1 cellular context compared by ENCODE assay signal in the genomic region with DNA sequence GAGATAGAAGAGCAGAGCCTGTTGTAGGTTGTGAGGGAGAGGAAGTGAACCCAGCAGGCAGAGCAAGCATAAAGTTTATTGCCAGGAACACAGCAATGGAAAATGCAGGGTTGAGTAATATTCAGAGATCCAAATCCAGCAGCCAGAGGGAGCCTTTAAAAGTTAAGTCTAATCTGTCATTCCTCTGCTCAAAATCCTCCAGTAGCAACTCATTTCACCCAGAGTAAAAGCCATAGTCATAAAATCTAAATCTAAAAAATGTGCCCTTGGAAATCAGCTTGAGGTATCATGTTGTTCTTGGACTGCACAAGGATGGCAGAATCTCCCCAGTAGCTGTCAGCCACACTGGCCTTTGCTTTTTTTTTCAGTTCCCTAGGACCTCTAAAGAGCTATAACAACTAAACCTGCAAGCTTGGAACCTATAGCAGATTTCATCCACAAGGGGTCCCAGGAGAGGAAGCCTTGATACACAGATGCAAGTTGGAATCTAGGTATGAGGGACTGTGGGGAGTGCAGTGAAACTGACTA.
TF ChIP-seq lines count a peak whose summit lies in the region.

No MANE protein-coding gene starts in this region.

TF ChIP-seq in HepG2, 621 proteins besides CTCF, POLR2A, EP300 and RAD21 (continued from another document and continues in another):
- TF ChIP-seq, protein P1, sequence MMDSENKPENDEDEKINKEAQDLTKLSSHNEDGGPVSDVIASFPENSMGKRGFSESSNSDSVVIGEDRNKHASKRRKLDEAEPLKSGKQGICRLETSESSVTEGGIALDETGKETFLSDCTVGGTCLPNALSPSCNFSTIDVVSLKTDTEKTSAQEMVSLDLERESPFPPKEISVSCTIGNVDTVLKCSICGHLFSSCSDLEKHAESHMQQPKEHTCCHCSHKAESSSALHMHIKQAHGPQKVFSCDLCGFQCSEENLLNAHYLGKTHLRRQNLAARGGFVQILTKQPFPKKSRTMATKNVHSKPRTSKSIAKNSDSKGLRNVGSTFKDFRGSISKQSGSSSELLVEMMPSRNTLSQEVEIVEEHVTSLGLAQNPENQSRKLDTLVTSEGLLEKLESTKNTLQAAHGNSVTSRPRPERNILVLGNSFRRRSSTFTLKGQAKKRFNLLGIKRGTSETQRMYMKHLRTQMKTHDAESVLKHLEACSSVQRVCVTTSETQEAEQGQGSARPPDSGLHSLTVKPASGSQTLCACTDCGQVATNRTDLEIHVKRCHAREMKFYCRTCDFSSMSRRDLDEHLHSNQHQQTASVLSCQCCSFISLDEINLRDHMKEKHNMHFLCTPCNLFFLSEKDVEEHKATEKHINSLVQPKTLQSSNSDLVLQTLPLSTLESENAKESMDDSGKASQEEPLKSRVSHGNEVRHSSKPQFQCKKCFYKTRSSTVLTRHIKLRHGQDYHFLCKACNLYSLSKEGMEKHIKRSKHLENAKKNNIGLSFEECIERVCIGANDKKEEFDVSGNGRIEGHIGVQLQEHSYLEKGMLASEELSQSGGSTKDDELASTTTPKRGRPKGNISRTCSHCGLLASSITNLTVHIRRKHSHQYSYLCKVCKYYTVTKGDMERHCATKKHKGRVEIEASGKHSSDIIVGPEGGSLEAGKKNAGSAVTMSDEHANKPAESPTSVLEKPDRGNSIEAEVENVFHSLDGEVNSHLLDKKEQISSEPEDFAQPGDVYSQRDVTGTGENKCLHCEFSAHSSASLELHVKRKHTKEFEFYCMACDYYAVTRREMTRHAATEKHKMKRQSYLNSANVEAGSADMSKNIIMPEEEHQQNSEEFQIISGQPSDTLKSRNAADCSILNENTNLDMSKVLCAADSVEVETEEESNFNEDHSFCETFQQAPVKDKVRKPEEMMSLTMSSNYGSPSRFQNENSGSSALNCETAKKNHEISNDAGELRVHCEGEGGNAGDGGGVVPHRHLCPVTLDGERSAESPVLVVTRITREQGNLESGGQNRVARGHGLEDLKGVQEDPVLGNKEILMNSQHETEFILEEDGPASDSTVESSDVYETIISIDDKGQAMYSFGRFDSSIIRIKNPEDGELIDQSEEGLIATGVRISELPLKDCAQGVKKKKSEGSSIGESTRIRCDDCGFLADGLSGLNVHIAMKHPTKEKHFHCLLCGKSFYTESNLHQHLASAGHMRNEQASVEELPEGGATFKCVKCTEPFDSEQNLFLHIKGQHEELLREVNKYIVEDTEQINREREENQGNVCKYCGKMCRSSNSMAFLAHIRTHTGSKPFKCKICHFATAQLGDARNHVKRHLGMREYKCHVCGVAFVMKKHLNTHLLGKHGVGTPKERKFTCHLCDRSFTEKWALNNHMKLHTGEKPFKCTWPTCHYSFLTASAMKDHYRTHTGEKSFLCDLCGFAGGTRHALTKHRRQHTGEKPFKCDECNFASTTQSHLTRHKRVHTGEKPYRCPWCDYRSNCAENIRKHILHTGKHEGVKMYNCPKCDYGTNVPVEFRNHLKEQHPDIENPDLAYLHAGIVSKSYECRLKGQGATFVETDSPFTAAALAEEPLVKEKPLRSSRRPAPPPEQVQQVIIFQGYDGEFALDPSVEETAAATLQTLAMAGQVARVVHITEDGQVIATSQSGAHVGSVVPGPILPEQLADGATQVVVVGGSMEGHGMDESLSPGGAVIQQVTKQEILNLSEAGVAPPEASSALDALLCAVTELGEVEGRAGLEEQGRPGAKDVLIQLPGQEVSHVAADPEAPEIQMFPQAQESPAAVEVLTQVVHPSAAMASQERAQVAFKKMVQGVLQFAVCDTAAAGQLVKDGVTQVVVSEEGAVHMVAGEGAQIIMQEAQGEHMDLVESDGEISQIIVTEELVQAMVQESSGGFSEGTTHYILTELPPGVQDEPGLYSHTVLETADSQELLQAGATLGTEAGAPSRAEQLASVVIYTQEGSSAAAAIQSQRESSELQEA (CRISPR knock-in tag; IDR thresholded peaks at IDR 0.05; ENCODE audit: not compliant biosample characterization) = no peak
- TF ChIP-seq CBX1 (IDR thresholded peaks at IDR 0.05; ENCODE audit: low read depth) = no peak
- no peak for TF ChIP-seq ZNF782 (CRISPR knock-in tag; IDR thresholded peaks at IDR 0.05; ENCODE audit: borderline replicate concordance)
- TF ChIP-seq KMT2B (CRISPR knock-in tag; IDR thresholded peaks at IDR 0.05) = peak; percentile 22; the same call in 1 of the 2 replicates
- no peak for TF ChIP-seq TMF1 (CRISPR knock-in tag; IDR thresholded peaks at IDR 0.05; ENCODE audit: low read depth)
- no peak for TF ChIP-seq ZNF547 (CRISPR knock-in tag; IDR thresholded peaks at IDR 0.05)
- no peak for TF ChIP-seq RARG (CRISPR knock-in tag; IDR thresholded peaks at IDR 0.05; ENCODE audit: low read depth)
- no peak for TF ChIP-seq REL (CRISPR knock-in tag; conservative IDR thresholded peaks at IDR 0.05)
- no peak for TF ChIP-seq SMARCC2 (IDR thresholded peaks at IDR 0.05)
- no peak for TF ChIP-seq ZSCAN21 (CRISPR knock-in tag; IDR thresholded peaks at IDR 0.05; ENCODE audit: borderline replicate concordance)
- TF ChIP-seq, protein P2, sequence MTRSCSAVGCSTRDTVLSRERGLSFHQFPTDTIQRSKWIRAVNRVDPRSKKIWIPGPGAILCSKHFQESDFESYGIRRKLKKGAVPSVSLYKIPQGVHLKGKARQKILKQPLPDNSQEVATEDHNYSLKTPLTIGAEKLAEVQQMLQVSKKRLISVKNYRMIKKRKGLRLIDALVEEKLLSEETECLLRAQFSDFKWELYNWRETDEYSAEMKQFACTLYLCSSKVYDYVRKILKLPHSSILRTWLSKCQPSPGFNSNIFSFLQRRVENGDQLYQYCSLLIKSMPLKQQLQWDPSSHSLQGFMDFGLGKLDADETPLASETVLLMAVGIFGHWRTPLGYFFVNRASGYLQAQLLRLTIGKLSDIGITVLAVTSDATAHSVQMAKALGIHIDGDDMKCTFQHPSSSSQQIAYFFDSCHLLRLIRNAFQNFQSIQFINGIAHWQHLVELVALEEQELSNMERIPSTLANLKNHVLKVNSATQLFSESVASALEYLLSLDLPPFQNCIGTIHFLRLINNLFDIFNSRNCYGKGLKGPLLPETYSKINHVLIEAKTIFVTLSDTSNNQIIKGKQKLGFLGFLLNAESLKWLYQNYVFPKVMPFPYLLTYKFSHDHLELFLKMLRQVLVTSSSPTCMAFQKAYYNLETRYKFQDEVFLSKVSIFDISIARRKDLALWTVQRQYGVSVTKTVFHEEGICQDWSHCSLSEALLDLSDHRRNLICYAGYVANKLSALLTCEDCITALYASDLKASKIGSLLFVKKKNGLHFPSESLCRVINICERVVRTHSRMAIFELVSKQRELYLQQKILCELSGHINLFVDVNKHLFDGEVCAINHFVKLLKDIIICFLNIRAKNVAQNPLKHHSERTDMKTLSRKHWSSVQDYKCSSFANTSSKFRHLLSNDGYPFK (CRISPR knock-in tag; IDR thresholded peaks at IDR 0.05; ENCODE audit: borderline replicate concordance) = no peak
- no peak for TF ChIP-seq KDM1A (CRISPR knock-in tag; IDR thresholded peaks at IDR 0.05)
- no peak for TF ChIP-seq FOXA1 (IDR thresholded peaks at IDR 0.05)
- 0 out of 2 replicates have a peak, but pooled peaks have one; percentile 11 for TF ChIP-seq FOXA1 (CRISPR knock-in tag; IDR thresholded peaks at IDR 0.05)
- TF ChIP-seq ZNF761 (CRISPR knock-in tag; conservative IDR thresholded peaks at IDR 0.05) = no peak
- no peak for TF ChIP-seq ZNF232 (CRISPR knock-in tag; IDR thresholded peaks at IDR 0.05; ENCODE audit: borderline replicate concordance)
- TF ChIP-seq XRCC5 (optimal IDR thresholded peaks at IDR 0.05; ENCODE audit: low read length) = peak; percentile 45
- 0 out of 2 replicates have a peak, but pooled peaks have one; percentile 14 for TF ChIP-seq PITX1 (CRISPR knock-in tag; IDR thresholded peaks at IDR 0.05)
- no peak for TF ChIP-seq HMG20B (CRISPR knock-in tag; conservative IDR thresholded peaks at IDR 0.05)
- TF ChIP-seq, protein P3, sequence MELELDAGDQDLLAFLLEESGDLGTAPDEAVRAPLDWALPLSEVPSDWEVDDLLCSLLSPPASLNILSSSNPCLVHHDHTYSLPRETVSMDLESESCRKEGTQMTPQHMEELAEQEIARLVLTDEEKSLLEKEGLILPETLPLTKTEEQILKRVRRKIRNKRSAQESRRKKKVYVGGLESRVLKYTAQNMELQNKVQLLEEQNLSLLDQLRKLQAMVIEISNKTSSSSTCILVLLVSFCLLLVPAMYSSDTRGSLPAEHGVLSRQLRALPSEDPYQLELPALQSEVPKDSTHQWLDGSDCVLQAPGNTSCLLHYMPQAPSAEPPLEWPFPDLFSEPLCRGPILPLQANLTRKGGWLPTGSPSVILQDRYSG (CRISPR knock-in tag; IDR thresholded peaks at IDR 0.05) = no peak
- TF ChIP-seq HDAC2 (CRISPR knock-in tag; IDR thresholded peaks at IDR 0.05) = peak; percentile 52; the same call in 1 of the 2 replicates
- peak; percentile 43; the same call in 1 of the 2 replicates for TF ChIP-seq THAP11 (CRISPR knock-in tag; IDR thresholded peaks at IDR 0.05)
- TF ChIP-seq, protein P4, sequence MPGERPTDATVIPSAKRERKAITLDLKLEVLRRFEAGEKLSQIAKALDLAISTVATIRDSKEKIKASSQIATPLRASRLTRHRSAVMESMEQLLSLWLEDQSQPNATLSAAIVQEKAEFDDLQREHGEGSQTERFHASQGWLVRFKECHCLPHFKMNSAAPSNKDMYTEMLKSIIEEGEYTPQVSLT (CRISPR knock-in tag; IDR thresholded peaks at IDR 0.05; ENCODE audit: borderline replicate concordance, low read depth) = no peak
- TF ChIP-seq, protein P5, sequence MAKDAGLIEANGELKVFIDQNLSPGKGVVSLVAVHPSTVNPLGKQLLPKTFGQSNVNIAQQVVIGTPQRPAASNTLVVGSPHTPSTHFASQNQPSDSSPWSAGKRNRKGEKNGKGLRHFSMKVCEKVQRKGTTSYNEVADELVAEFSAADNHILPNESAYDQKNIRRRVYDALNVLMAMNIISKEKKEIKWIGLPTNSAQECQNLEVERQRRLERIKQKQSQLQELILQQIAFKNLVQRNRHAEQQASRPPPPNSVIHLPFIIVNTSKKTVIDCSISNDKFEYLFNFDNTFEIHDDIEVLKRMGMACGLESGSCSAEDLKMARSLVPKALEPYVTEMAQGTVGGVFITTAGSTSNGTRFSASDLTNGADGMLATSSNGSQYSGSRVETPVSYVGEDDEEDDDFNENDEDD (CRISPR knock-in tag; IDR thresholded peaks at IDR 0.05; ENCODE audit: borderline replicate concordance) = no peak
- TF ChIP-seq, protein P6, sequence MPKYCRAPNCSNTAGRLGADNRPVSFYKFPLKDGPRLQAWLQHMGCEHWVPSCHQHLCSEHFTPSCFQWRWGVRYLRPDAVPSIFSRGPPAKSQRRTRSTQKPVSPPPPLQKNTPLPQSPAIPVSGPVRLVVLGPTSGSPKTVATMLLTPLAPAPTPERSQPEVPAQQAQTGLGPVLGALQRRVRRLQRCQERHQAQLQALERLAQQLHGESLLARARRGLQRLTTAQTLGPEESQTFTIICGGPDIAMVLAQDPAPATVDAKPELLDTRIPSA (CRISPR knock-in tag; IDR thresholded peaks at IDR 0.05; ENCODE audit: borderline replicate concordance) = no peak
- TF ChIP-seq IRX3 (CRISPR knock-in tag; IDR thresholded peaks at IDR 0.05; ENCODE audit: borderline replicate concordance, low read depth) = no peak
- TF ChIP-seq ZNF230 (CRISPR knock-in tag; IDR thresholded peaks at IDR 0.05) = 0 out of 2 replicates have a peak, but pooled peaks have one; percentile 10
- TF ChIP-seq ZNF619 (CRISPR knock-in tag; IDR thresholded peaks at IDR 0.05) = no peak
- TF ChIP-seq KAT8 (CRISPR knock-in tag; IDR thresholded peaks at IDR 0.05) = peak; percentile 35; the same call in 1 of the 2 replicates
- TF ChIP-seq SRF (IDR thresholded peaks at IDR 0.05; ENCODE audit: low read depth, low read length) = no peak
- peak; percentile 77 for TF ChIP-seq STAG1 (CRISPR knock-in tag; IDR thresholded peaks at IDR 0.05)
- TF ChIP-seq ZNF614 (CRISPR knock-in tag; IDR thresholded peaks at IDR 0.05; ENCODE audit: borderline replicate concordance) = 0 out of 2 replicates have a peak, but pooled peaks have one; percentile 72
- TF ChIP-seq, protein P7, sequence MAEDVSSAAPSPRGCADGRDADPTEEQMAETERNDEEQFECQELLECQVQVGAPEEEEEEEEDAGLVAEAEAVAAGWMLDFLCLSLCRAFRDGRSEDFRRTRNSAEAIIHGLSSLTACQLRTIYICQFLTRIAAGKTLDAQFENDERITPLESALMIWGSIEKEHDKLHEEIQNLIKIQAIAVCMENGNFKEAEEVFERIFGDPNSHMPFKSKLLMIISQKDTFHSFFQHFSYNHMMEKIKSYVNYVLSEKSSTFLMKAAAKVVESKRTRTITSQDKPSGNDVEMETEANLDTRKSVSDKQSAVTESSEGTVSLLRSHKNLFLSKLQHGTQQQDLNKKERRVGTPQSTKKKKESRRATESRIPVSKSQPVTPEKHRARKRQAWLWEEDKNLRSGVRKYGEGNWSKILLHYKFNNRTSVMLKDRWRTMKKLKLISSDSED (CRISPR knock-in tag; IDR thresholded peaks at IDR 0.05) = no peak
- TF ChIP-seq, protein P8, sequence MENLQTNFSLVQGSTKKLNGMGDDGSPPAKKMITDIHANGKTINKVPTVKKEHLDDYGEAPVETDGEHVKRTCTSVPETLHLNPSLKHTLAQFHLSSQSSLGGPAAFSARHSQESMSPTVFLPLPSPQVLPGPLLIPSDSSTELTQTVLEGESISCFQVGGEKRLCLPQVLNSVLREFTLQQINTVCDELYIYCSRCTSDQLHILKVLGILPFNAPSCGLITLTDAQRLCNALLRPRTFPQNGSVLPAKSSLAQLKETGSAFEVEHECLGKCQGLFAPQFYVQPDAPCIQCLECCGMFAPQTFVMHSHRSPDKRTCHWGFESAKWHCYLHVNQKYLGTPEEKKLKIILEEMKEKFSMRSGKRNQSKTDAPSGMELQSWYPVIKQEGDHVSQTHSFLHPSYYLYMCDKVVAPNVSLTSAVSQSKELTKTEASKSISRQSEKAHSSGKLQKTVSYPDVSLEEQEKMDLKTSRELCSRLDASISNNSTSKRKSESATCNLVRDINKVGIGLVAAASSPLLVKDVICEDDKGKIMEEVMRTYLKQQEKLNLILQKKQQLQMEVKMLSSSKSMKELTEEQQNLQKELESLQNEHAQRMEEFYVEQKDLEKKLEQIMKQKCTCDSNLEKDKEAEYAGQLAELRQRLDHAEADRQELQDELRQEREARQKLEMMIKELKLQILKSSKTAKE (CRISPR knock-in tag; IDR thresholded peaks at IDR 0.05; ENCODE audit: borderline replicate concordance) = no peak
- no peak for TF ChIP-seq ZNF629 (CRISPR knock-in tag; conservative IDR thresholded peaks at IDR 0.05)
